Comparison of ENCODE assay signal across 21 cellular contexts in the genomic region with DNA sequence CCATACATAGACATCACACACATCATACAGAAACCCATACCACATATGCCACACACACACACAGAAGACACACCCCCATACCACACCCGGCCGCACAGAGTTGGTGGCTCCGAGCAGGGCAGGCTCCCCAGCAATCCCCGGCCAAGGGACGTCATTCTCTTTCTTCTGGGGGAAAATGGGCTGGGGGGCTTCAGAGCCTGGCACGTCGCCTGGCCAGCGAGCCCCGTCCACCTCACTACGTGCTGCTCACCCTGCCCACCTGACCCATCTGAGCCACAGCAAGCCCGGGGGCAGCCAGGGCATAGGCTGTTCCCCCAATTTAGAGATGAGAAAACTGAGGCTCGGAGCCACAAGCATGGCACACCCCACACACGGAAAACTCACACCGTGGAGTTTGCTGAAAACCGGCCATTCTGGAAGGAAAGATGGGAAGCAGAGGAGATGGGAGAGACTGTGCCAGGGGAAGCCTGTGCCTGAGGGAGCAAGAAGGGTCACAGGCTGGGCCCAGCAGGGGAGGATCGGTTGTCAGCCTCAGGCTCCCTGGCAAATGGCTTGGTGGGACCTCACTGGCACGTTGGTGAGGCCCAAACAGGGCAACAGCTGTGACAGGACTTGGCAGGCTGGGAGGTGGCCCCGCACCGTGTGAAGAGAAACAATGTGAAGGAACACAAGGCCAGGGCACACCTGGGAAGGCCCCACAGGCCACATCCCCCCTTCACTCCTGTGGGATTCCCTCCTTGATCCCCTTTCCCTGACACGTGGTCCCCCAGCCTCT.
"Had no signal": no experiment of that assay in that cellular context is flagged by ENCODE, and none has a peak within 500 bp of the region (broad histone marks: within the 10 kb centered on the region; RNA-seq: fewer than 3 reads in every experiment).

No MANE protein-coding gene starts in this region.

- H3K4me1 Mint-ChIP-seq: activated CD4-positive, alpha-beta T cell treated with anti-CD3 and anti-CD28 coated beads, Interleukin-2, amount 10 ng/mL, durations not matched to agents 7 days and 5 days; activated naive CD8-positive, alpha-beta T cell treated with anti-CD3 and anti-CD28 coated beads, Interleukin-2, amount 10 ng/mL, durations not matched to agents 7 days and 5 days; immature natural killer cell; nephron had no signal

- H3K27me3 ChIP-seq: thyroid gland had no signal

- H3K4me1 ChIP-seq: pancreas, thyroid gland had no signal

- H3K27ac Mint-ChIP-seq: activated CD4-positive, alpha-beta T cell treated with anti-CD3 and anti-CD28 coated beads, Interleukin-2, amount 10 ng/mL, durations not matched to agents 7 days and 5 days; activated CD8-positive, alpha-beta T cell treated with anti-CD3 and anti-CD28 coated beads, Interleukin-2, amount 10 ng/mL, durations not matched to agents 7 days and 5 days; activated naive CD8-positive, alpha-beta T cell treated with anti-CD3 and anti-CD28 coated beads, Interleukin-2, amount 10 ng/mL, durations not matched to agents 7 days and 5 days; activated T-helper 1 cell treated with anti-CD3 and anti-CD28 coated beads, Interleukin-12 subunit alpha, Interleukin-12 subunit beta, Interleukin-2, Interleukin-4 antibody, amounts not matched to agents 30 ng/mL and 10 ng/mL and 1 ng/mL, durations not matched to agents 14 hours and 24 hours and 36 hours; immature natural killer cell; nephron; stimulated activated naive CD8-positive, alpha-beta T cell treated with anti-CD3 and anti-CD28 coated beads, Interleukin-15, Interleukin-2, amounts not matched to agents 100 ng/mL and 50 ng/mL, for 24 hours had no signal

- H3K4me3 ChIP-seq: pancreas, thyroid gland had no signal

- H3K27ac ChIP-seq: epithelial cell of prostate, pancreas, thyroid gland had no signal

- H3K36me3 Mint-ChIP-seq: activated naive CD8-positive, alpha-beta T cell treated with anti-CD3 and anti-CD28 coated beads, Interleukin-2, amount 10 ng/mL, durations not matched to agents 7 days and 5 days; immature natural killer cell had no signal

- H3K9me3 Mint-ChIP-seq: activated CD4-positive, alpha-beta T cell treated with anti-CD3 and anti-CD28 coated beads, Interleukin-2, amount 10 ng/mL, durations not matched to agents 7 days and 5 days; activated naive CD8-positive, alpha-beta T cell treated with anti-CD3 and anti-CD28 coated beads, Interleukin-2, amount 10 ng/mL, durations not matched to agents 7 days and 5 days; activated T-helper 1 cell treated with anti-CD3 and anti-CD28 coated beads, Interleukin-12 subunit alpha, Interleukin-12 subunit beta, Interleukin-2, Interleukin-4 antibody, amounts not matched to agents 30 ng/mL and 10 ng/mL and 1 ng/mL, durations not matched to agents 14 hours and 24 hours and 36 hours; immature natural killer cell; nephron; stimulated activated naive CD8-positive, alpha-beta T cell treated with anti-CD3 and anti-CD28 coated beads, Interleukin-15, Interleukin-2, amounts not matched to agents 100 ng/mL and 50 ng/mL, for 24 hours had no signal

- H3K9me3 ChIP-seq: pancreas, thyroid gland had no signal

- H3K36me3 ChIP-seq: pancreas, thyroid gland had no signal

- ATAC-seq: activated CD4-positive, CD25-positive, alpha-beta regulatory T cell treated with anti-CD3 and anti-CD28 coated beads, Interleukin-2, amount 50 U/mL, for 24 hours; activated CD8-positive, alpha-beta T cell treated with anti-CD3 and anti-CD28 coated beads, Interleukin-2, amount 10 ng/mL, durations not matched to agents 7 days and 5 days; left lobe of liver; pancreas; right cardiac atrium had no signal

- H3K4me3 Mint-ChIP-seq: activated CD4-positive, alpha-beta T cell treated with anti-CD3 and anti-CD28 coated beads, Interleukin-2, amount 10 ng/mL, durations not matched to agents 7 days and 5 days; activated CD8-positive, alpha-beta T cell treated with anti-CD3 and anti-CD28 coated beads, Interleukin-2, amount 10 ng/mL, durations not matched to agents 7 days and 5 days; activated naive CD8-positive, alpha-beta T cell treated with anti-CD3 and anti-CD28 coated beads, Interleukin-2, amount 10 ng/mL, durations not matched to agents 7 days and 5 days; activated T-helper 1 cell treated with anti-CD3 and anti-CD28 coated beads, Interleukin-12 subunit alpha, Interleukin-12 subunit beta, Interleukin-2, Interleukin-4 antibody, amounts not matched to agents 30 ng/mL and 10 ng/mL and 1 ng/mL, durations not matched to agents 14 hours and 24 hours and 36 hours; immature natural killer cell; nephron; stimulated activated naive CD8-positive, alpha-beta T cell treated with anti-CD3 and anti-CD28 coated beads, Interleukin-15, Interleukin-2, amounts not matched to agents 100 ng/mL and 50 ng/mL, for 24 hours had no signal

- DNase-seq: activated CD4-positive, alpha-beta T cell treated with anti-CD3 and anti-CD28 coated beads, Interleukin-2, amount 10 ng/mL, durations not matched to agents 7 days and 5 days; activated CD8-positive, alpha-beta T cell treated with anti-CD3 and anti-CD28 coated beads, Interleukin-2, amount 10 ng/mL, durations not matched to agents 7 days and 5 days; activated naive CD4-positive, alpha-beta T cell; activated naive CD8-positive, alpha-beta T cell treated with anti-CD3 and anti-CD28 coated beads, Interleukin-2, amount 10 ng/mL, durations not matched to agents 7 days and 5 days; amniotic stem cell; cerebellar nuclear complex; cortex of kidney; foreskin fibroblast; immature natural killer cell; midbrain; right cardiac atrium; stimulated activated CD4-positive, alpha-beta T cell treated with anti-CD3 and anti-CD28 coated beads, Interleukin-1b, Interleukin-23, amount 100 ng/mL, for 48 hours; substantia nigra; thyroid gland had no signal

- H3K27me3 Mint-ChIP-seq: stimulated activated naive CD8-positive, alpha-beta T cell treated with anti-CD3 and anti-CD28 coated beads, Interleukin-15, Interleukin-2, amounts not matched to agents 100 ng/mL and 50 ng/mL, for 24 hours had no signal
